ENCODE assay signal across 1 cellular context in genomic region chr6:166381733-166382499, GRCh38.
TF ChIP-seq lines count a peak whose summit lies in the region.

No MANE protein-coding gene starts in this region.

TF ChIP-seq in H1, 55 proteins besides CTCF, POLR2A, EP300 and RAD21 (continued from another document):
- TF ChIP-seq TAF1 (IDR thresholded peaks at IDR 0.05; ENCODE audit: low read depth, low read length) (0 out of 2 replicates have a peak, but pooled peaks have one; percentile 12), CHD7 (IDR thresholded peaks at IDR 0.05; ENCODE audit: insufficient replicate concordance, low read length) (no peak), MAX (IDR thresholded peaks at IDR 0.05) (peak; percentile 71), TCF12 (IDR thresholded peaks at IDR 0.05; ENCODE audit: low read depth, low read length) (peak; percentile 82), EZH2 (IDR thresholded peaks at IDR 0.05; ENCODE audit: low read depth, low read length, severe bottlenecking) (peak; percentile 5), USF2 (IDR thresholded peaks at IDR 0.05; ENCODE audit: low read length) (no peak), RXRA (IDR thresholded peaks at IDR 0.05; ENCODE audit: insufficient read depth, low read depth, low read length) (no peak), CREB1 (IDR thresholded peaks at IDR 0.05) (peak; percentile 41; the same call in 1 of the 2 replicates), E2F6 (IDR thresholded peaks at IDR 0.05) (peak; percentile 38; the same call in 1 of the 2 replicates), RBBP5 (IDR thresholded peaks at IDR 0.05; ENCODE audit: borderline replicate concordance, low read depth, low read length) (0 out of 2 replicates have a peak, but pooled peaks have one; percentile 24)
